13 cellular contexts compared by ENCODE assay signal in genomic region chr3:51777985-51778384, GRCh38. TPM values are rescaled to one million over a fixed set of nuclear protein-coding genes. Genes with fewer than 3 reads are reported as not detected.
DNase-seq lines count a peak whose midpoint lies in the region; ATAC-seq and TF ChIP-seq lines count a peak whose summit lies in the region.
"Had no signal": no experiment of that assay in that cellular context is flagged by ENCODE, and none has a peak within 500 bp of the region (broad histone marks: within the 10 kb centered on the region; RNA-seq: fewer than 3 reads in every experiment).

No MANE protein-coding gene starts in this region.

- peak; percentile 68 for DNase-seq in Ammon's horn (ENCODE audit: low spot score)
- DNase-seq in LNCaP clone FGC (ENCODE audit: low read depth) = peak; percentile 14
- DNase-seq in medulla oblongata (ENCODE audit: extremely low spot score) = peak; percentile 45
- DNase-seq in posterior vena cava (ENCODE audit: low spot score) = no peak
- DNase-seq in NCI-H2107 (lab: John Stamatoyannopoulos, UW) = no peak
- DNase-seq in activated naive CD4-positive, alpha-beta T cell treated with Interleukin-2 at 50 U/mL for 16 hours = no peak
- DNase-seq in COLO829 (ENCODE audit: low spot score) = no peak
- DNase-seq: activated CD8-positive, alpha-beta T cell treated with anti-CD3 and anti-CD28 coated beads for 36 hours; NCI-H187 had no signal

- no peak for TF ChIP-seq CTCF in LNCaP clone FGC (IDR thresholded peaks at IDR 0.05; ENCODE audit: control insufficient read depth, extremely low read depth, insufficient read depth)

- intact Hi-C loops in posterior vena cava (cut with DNase I) = no loop called here

- ATAC-seq in SK-N-SH treated with all-trans-retinoic acid at 6 μM for 48 hours = peak; percentile 37; the same call in 2 of the 3 replicates
- ATAC-seq: activated CD8-positive, alpha-beta T cell treated with anti-CD3 and anti-CD28 coated beads for 36 hours; HCT116 had no signal

- no peak overlapping the region for H3K4me3 ChIP-seq in LNCaP clone FGC (ENCODE audit: low read depth, low read length)

TF ChIP-seq in SK-N-SH treated with all-trans-retinoic acid at 6 μM for 48 hours, 23 proteins besides CTCF, POLR2A, EP300 and RAD21:
- TF ChIP-seq TSHZ2 (CRISPR knock-in tag; IDR thresholded peaks at IDR 0.05) (peak; percentile 51; the same call in 1 of the 2 replicates), ARNTL (CRISPR knock-in tag; IDR thresholded peaks at IDR 0.05; ENCODE audit: borderline replicate concordance, low read depth) (no peak), POU6F1 (CRISPR knock-in tag; IDR thresholded peaks at IDR 0.05; ENCODE audit: borderline replicate concordance, low read depth) (no peak), ESRRG (CRISPR knock-in tag; IDR thresholded peaks at IDR 0.05) (no peak), GLIS3 (CRISPR knock-in tag; IDR thresholded peaks at IDR 0.05) (no peak), ZFP3 (CRISPR knock-in tag; IDR thresholded peaks at IDR 0.05) (no peak), ZC3H10 (CRISPR knock-in tag; IDR thresholded peaks at IDR 0.05) (no peak), TCF4 (CRISPR knock-in tag; IDR thresholded peaks at IDR 0.05; ENCODE audit: borderline replicate concordance) (peak; percentile 54; the same call in 1 of the 2 replicates)

RNA-seq across cellular contexts. Expression of gene IQCF6, which starts 1.1 kb away (rescaled TPM):
- total RNA-seq in posterior vena cava = not detected
- total RNA-seq: activated CD8-positive, alpha-beta T cell treated with anti-CD3 and anti-CD28 coated beads for 36 hours; HT1080; lung microvascular endothelial cell had no signal

Comparison
In these comparisons a context has a peak if more than half of its experiments do, and no peak if none do; other contexts are left out.
1. DNase-seq: peak in Ammon's horn (single experiment), LNCaP clone FGC (single experiment) and medulla oblongata (single experiment); none in posterior vena cava (single experiment), NCI-H2107 (single experiment), activated naive CD4-positive, alpha-beta T cell treated with Interleukin-2 at 50 U/mL for 16 hours (single experiment) and COLO829 (single experiment).